In genomic region chr4:122151982-122152698, GRCh38 we compare ENCODE assay signal across 8 cellular contexts. TPM values are rescaled to one million over a fixed set of nuclear protein-coding genes. Genes with fewer than 3 reads are reported as not detected.
DNase-seq lines count a peak whose midpoint lies in the region; ATAC-seq, FAIRE-seq and TF ChIP-seq lines count a peak whose summit lies in the region.

BLTP1 (plus strand) TSS chr4:122152331; CDS start chr4:122170648, 18,317 bp downstream.

- peak within 1 kb of the TSS; percentile 97 for H3K27ac Mint-ChIP-seq in T-helper 1 cell treated with Interleukin-12 subunit alpha and Interleukin-12 subunit beta and Interleukin-4 antibody, amounts not matched to agents 30 μg/mL and 1 μg/mL, for 36 hours

- peaks cover 45% of the 10 kb centered on the region for H3K4me1 Mint-ChIP-seq in T-helper 1 cell treated with Interleukin-12 subunit alpha and Interleukin-12 subunit beta and Interleukin-4 antibody, amounts not matched to agents 30 μg/mL and 1 μg/mL, for 36 hours (ENCODE audit: low read depth)

- intact Hi-C loops in left ventricle myocardium superior (cut with micrococcal nuclease), result no loop called here
- intact Hi-C loops in prostate gland (cut with DNase I), result no loop called here

- under 1% methylated on average over 34 of the region's 50 CpGs for WGBS in prostate gland
- whole genome bisulfite sequencing in urinary bladder, result under 1% methylated on average over 50 of the region's 50 CpGs

- TF ChIP-seq CTCF in prostate gland (IDR thresholded peaks at IDR 0.05), result peak in 2 of 4 experiments; percentile 8 to 10

- peak within 1 kb of the TSS; percentile 95 to 99 for H3K4me3 ChIP-seq in prostate gland
- peak within 1 kb of the TSS; percentile 80 for H3K4me3 ChIP-seq in urinary bladder (ENCODE audit: low read depth, low read length)

- H3K36me3 Mint-ChIP-seq in T-helper 1 cell treated with Interleukin-12 subunit alpha and Interleukin-12 subunit beta and Interleukin-4 antibody, amounts not matched to agents 30 μg/mL and 1 μg/mL, for 36 hours (ENCODE audit: low read depth), result peaks cover 23% of the 10 kb centered on the region

- peak; percentile 99 for FAIRE-seq in GM12891 (lab: Jason Lieb, UNC)

- H3K27me3 Mint-ChIP-seq in T-helper 1 cell treated with Interleukin-12 subunit alpha and Interleukin-12 subunit beta and Interleukin-4 antibody, amounts not matched to agents 30 μg/mL and 1 μg/mL, for 36 hours (ENCODE audit: low read depth), result no peaks in the 10 kb centered on the region

- ATAC-seq in HG02759 (IDR thresholded peaks at IDR 0.05; ENCODE audit: unreplicated experiment), result peak; percentile 97
- peak; percentile 100 for ATAC-seq in left ventricle myocardium superior

- H3K27ac ChIP-seq in prostate gland (peak within 1 kb of the TSS; percentile 90 to 91), urinary bladder (ENCODE audit: low read depth) (peak within 1 kb of the TSS; percentile 95)

- no peaks in the 10 kb centered on the region for H3K9me3 Mint-ChIP-seq in T-helper 1 cell treated with Interleukin-12 subunit alpha and Interleukin-12 subunit beta and Interleukin-4 antibody, amounts not matched to agents 30 μg/mL and 1 μg/mL, for 36 hours

- H3K4me1 ChIP-seq in prostate gland (replicated peaks), result no peaks in the 10 kb centered on the region
- H3K4me1 ChIP-seq in urinary bladder (ENCODE audit: insufficient read depth), result no peaks in the 10 kb centered on the region

- peak within 1 kb of the TSS; percentile 94 for H3K4me3 Mint-ChIP-seq in T-helper 1 cell treated with Interleukin-12 subunit alpha and Interleukin-12 subunit beta and Interleukin-4 antibody, amounts not matched to agents 30 μg/mL and 1 μg/mL, for 36 hours

- H3K36me3 ChIP-seq in prostate gland (no peaks in the 10 kb centered on the region), urinary bladder (ENCODE audit: insufficient read depth) (no peaks in the 10 kb centered on the region)

- peak; percentile 87 for DNase-seq in GM12891 (ENCODE audit: insufficient read length, low spot score)
- peak; percentile 74 to 93 (median 91) for DNase-seq in NCI-H1417 (lab: John Stamatoyannopoulos, UW)
- DNase-seq in amygdala (lab: John Stamatoyannopoulos, UW), result peak; percentile 44 to 93 (median 82)
- peak; percentile 95 for DNase-seq in left ventricle myocardium superior
- DNase-seq in prostate gland (ENCODE audit: low spot score), result peak; percentile 83

- no peaks in the 10 kb centered on the region for H3K9me3 ChIP-seq in prostate gland

- no peaks in the 10 kb centered on the region for H3K27me3 ChIP-seq in prostate gland (replicated peaks; ENCODE audit: insufficient read depth)

- TF ChIP-seq POLR2A in GM12891 (IDR thresholded peaks at IDR 0.05; ENCODE audit: low read depth, low read length) (peak; percentile 65), prostate gland (IDR thresholded peaks at IDR 0.05) (peak; percentile 57)

TF ChIP-seq in GM12891, 5 proteins besides CTCF, POLR2A, EP300 and RAD21:
- no peak for TF ChIP-seq TAF1 (IDR thresholded peaks at IDR 0.05; ENCODE audit: low read depth, low read length)
- peak; percentile 78; the same call in 1 of the 2 replicates for TF ChIP-seq POLR2AphosphoS5 (IDR thresholded peaks at IDR 0.05; ENCODE audit: low read depth, low read length)

RNA-seq across cellular contexts. Expression of gene BLTP1, which starts in this region (rescaled TPM):
- polyA plus RNA-seq in GM12891 (2012; ENCODE audit: low read depth, missing spikeins), result 7.9 TPM
- 30.7 TPM for total RNA-seq in left ventricle myocardium superior
- total RNA-seq in prostate gland, result 100 to 1,000 TPM in 1 of 2 donors, 10 to 100 TPM in 1; 53.6 to 116 TPM
- total RNA-seq in urinary bladder, result 221 TPM
- polyA plus RNA-seq in urinary bladder, result 31.3 TPM

Comparison
In these comparisons a context has a peak if more than half of its experiments do, and no peak if none do; other contexts are left out.
1. Peak in every context shown above with its lines: DNase-seq, ATAC-seq, H3K4me3 ChIP-seq and H3K27ac ChIP-seq.